ENCODE assay signal across 7 cellular contexts in the genomic region with DNA sequence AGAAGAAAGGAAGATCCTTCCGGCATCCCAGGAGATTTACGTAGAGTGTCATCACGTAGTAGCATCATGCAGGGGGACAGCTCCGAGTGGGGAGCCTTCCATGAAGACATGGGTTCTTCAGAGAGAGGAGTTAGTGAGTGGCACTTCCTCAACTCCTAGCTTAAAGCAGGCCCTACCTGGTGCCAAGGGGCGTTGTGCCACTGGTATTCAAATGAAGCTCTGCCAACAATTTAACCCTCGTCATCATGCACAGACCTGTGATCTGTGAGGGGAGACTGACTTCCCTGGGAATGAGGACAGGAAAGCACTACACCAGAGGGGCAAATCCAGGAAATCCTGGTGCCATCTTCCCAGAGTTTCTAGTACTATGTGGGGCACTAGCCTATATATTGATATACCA.
"Had no signal": no experiment of that assay in that cellular context is flagged by ENCODE, and none has a peak within 500 bp of the region (broad histone marks: within the 10 kb centered on the region; RNA-seq: fewer than 3 reads in every experiment).

No MANE protein-coding gene starts in this region.

- FAIRE-seq: G401.6, GM12878, GM12891, GM18507, GM19239 had no signal

- DNase-seq: GDM1, GF-D8 had no signal

- ATAC-seq: GM12878 had no signal
